14 cellular contexts compared by ENCODE assay signal in the genomic region with DNA sequence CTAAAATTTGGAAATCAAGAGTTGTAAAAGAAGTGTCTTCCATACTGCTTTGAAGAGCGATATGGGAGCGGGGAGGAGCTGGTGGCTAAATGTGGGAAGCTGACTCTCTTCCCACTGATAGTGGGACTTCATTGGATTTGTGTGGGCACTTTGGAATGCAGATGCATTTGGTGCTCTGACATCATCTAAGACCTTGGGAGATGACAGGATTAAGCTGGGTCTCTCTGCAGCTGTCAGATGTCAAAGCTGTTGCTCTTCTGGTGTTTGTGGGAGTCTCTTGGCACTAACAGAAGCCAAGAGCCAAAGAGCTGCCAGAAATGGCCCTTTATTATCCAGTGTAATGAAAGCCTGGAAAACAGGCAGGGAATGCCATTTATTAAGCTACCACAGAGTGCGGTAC. TPM values are rescaled to one million over a fixed set of nuclear protein-coding genes. Genes with fewer than 3 reads are reported as not detected.
DNase-seq lines count a peak whose midpoint lies in the region; ATAC-seq and TF ChIP-seq lines count a peak whose summit lies in the region.
"Had no signal": no experiment of that assay in that cellular context is flagged by ENCODE, and none has a peak within 500 bp of the region (broad histone marks: within the 10 kb centered on the region; RNA-seq: fewer than 3 reads in every experiment).

No MANE protein-coding gene starts in this region.

- CTCF ChIA-PET in activated CD4-positive, alpha-beta T cell treated with anti-CD3 and anti-CD28 coated beads for 36 hours (lab: Charles Lee), result interaction anchor here (0.6 to 5.4 kb wide), 8 partner anchors 13 to 723 kb away, joined by 3 to 33 read pairs (median 4); no protein-coding TSS in a partner anchor

- TF ChIP-seq POLR2A in esophagus squamous epithelium (IDR thresholded peaks at IDR 0.05), result no peak

- H3K36me3 Mint-ChIP-seq in activated CD4-positive, alpha-beta T cell treated with anti-CD3 and anti-CD28 coated beads for 36 hours (ENCODE audit: low read depth), result peaks cover 17% of the 10 kb centered on the region
- H3K36me3 Mint-ChIP-seq in activated naive CD8-positive, alpha-beta T cell treated with anti-CD3 and anti-CD28 coated beads, Interleukin-2, amount 50 U/mL, for 24 hours (ENCODE audit: low read depth), result peaks cover 12% of the 10 kb centered on the region
- H3K36me3 Mint-ChIP-seq in nephron (ENCODE audit: low read depth), result no peaks in the 10 kb centered on the region

- peaks cover 3 to 29% (median 19%) of the 10 kb centered on the region in 3 donors for H3K4me1 ChIP-seq in esophagus squamous epithelium

- peak overlapping the region; percentile 47 for H3K27ac Mint-ChIP-seq in activated CD4-positive, alpha-beta T cell treated with anti-CD3 and anti-CD28 coated beads for 36 hours
- H3K27ac Mint-ChIP-seq in activated naive CD8-positive, alpha-beta T cell treated with anti-CD3 and anti-CD28 coated beads, Interleukin-2, amount 50 U/mL, for 24 hours, result peak overlapping the region; percentile 52
- H3K27ac Mint-ChIP-seq in nephron, result peak overlapping the region; percentile 58 to 87 (median 84)

- no peaks in the 10 kb centered on the region for H3K27me3 ChIP-seq in esophagus squamous epithelium

- H3K4me3 ChIP-seq in esophagus squamous epithelium, result no peak overlapping the region
- H3K4me3 ChIP-seq: PC-9 had no signal

- ATAC-seq in activated CD4-positive, alpha-beta T cell treated with anti-CD3 and anti-CD28 coated beads for 36 hours, result no peak
- ATAC-seq in activated naive CD8-positive, alpha-beta T cell treated with anti-CD3 and anti-CD28 coated beads, Interleukin-2, amount 50 U/mL, for 24 hours, result no peak
- ATAC-seq in GM21447 (IDR thresholded peaks at IDR 0.05; ENCODE audit: unreplicated experiment), result no peak

- H3K4me3 Mint-ChIP-seq in activated CD4-positive, alpha-beta T cell treated with anti-CD3 and anti-CD28 coated beads for 36 hours, result no peak overlapping the region
- no peak overlapping the region for H3K4me3 Mint-ChIP-seq in activated naive CD8-positive, alpha-beta T cell treated with anti-CD3 and anti-CD28 coated beads, Interleukin-2, amount 50 U/mL, for 24 hours
- peak overlapping the region in 2 of 3 experiments; percentile 20 to 32 for H3K4me3 Mint-ChIP-seq in nephron

- POLR2A ChIA-PET in activated CD4-positive, alpha-beta T cell treated with anti-CD3 and anti-CD28 coated beads for 36 hours (lab: Charles Lee), result no interaction called here

- intact Hi-C loops in activated CD4-positive, alpha-beta T cell treated with anti-CD3 and anti-CD28 coated beads for 36 hours (cut with DNase I, micrococcal nuclease), result loop anchor here (10.0 kb wide), 3 partner anchors 386 to 1986 kb away; partner anchors contain the start of gene HSPA8 (in 1 of the 2)
- intact Hi-C loops in esophagus squamous epithelium (cut with DNase I), result no loop called here

- no peak for TF ChIP-seq CTCF in nephron (IDR thresholded peaks at IDR 0.05; ENCODE audit: unreplicated experiment in 3 of 3)
- TF ChIP-seq CTCF in esophagus squamous epithelium (IDR thresholded peaks at IDR 0.05), result no peak

- H3K36me3 ChIP-seq in esophagus squamous epithelium, result no peaks in the 10 kb centered on the region

- H3K27me3 Mint-ChIP-seq in activated CD4-positive, alpha-beta T cell treated with anti-CD3 and anti-CD28 coated beads for 36 hours, result no peaks in the 10 kb centered on the region
- no peaks in the 10 kb centered on the region for H3K27me3 Mint-ChIP-seq in activated naive CD8-positive, alpha-beta T cell treated with anti-CD3 and anti-CD28 coated beads, Interleukin-2, amount 50 U/mL, for 24 hours
- no peaks in the 10 kb centered on the region for H3K27me3 Mint-ChIP-seq in nephron (ENCODE audit: low read depth)

- 69 to 83% methylated on average over 3 of the region's 3 CpGs for WGBS in esophagus squamous epithelium, 2 donors

- no peaks in the 10 kb centered on the region for H3K9me3 Mint-ChIP-seq in activated CD4-positive, alpha-beta T cell treated with anti-CD3 and anti-CD28 coated beads for 36 hours (ENCODE audit: low read depth)
- H3K9me3 Mint-ChIP-seq in activated naive CD8-positive, alpha-beta T cell treated with anti-CD3 and anti-CD28 coated beads, Interleukin-2, amount 50 U/mL, for 24 hours, result no peaks in the 10 kb centered on the region
- no peaks in the 10 kb centered on the region for H3K9me3 Mint-ChIP-seq in nephron

- peaks cover 68% of the 10 kb centered on the region for H3K4me1 Mint-ChIP-seq in activated CD4-positive, alpha-beta T cell treated with anti-CD3 and anti-CD28 coated beads for 36 hours
- peaks cover 75% of the 10 kb centered on the region for H3K4me1 Mint-ChIP-seq in activated naive CD8-positive, alpha-beta T cell treated with anti-CD3 and anti-CD28 coated beads, Interleukin-2, amount 50 U/mL, for 24 hours
- peaks cover 41% of the 10 kb centered on the region for H3K4me1 Mint-ChIP-seq in nephron

- no peak overlapping the region for H3K27ac ChIP-seq in esophagus squamous epithelium
- H3K27ac ChIP-seq: PC-9 had no signal

- DNase-seq in activated CD4-positive, alpha-beta T cell treated with anti-CD3 and anti-CD28 coated beads for 36 hours, result no peak
- DNase-seq in activated CD4-positive, alpha-beta T cell treated with anti-CD3 and anti-CD28 coated beads, Interleukin-2, amount 50 U/mL, for 1 hour, result no peak
- DNase-seq in NCI-H2081 (lab: John Stamatoyannopoulos, UW) (peak; percentile 86 to 97), esophagus squamous epithelium (lab: John Stamatoyannopoulos, UW) (no peak), CD1c-positive myeloid dendritic cell (ENCODE audit: extremely low spot score) (no peak)
- DNase-seq in activated naive CD8-positive, alpha-beta T cell treated with anti-CD3 and anti-CD28 coated beads, Interleukin-2, amount 50 U/mL, for 24 hours, result no peak
- DNase-seq: foreskin melanocyte; Kasumi-1; midbrain; PC-9; posterior cingulate gyrus; stimulated activated CD4-positive, alpha-beta T cell treated with anti-CD3 and anti-CD28 coated beads, Interleukin-2, amount 100 ng/mL, for 24 hours had no signal

- no peaks in the 10 kb centered on the region for H3K9me3 ChIP-seq in esophagus squamous epithelium

RNA-seq across cellular contexts. Expression of gene GRAMD1B, which starts 20.5 kb away (rescaled TPM):
- total RNA-seq in activated CD4-positive, alpha-beta T cell treated with anti-CD3 and anti-CD28 coated beads for 36 hours, result 10 to 100 TPM; 38.6 to 45.7 TPM
- 1 to 10 TPM in 3 of 4 donors, under 1 TPM in 1; 0.61 to 1.7 (median 1.1) TPM for total RNA-seq in esophagus squamous epithelium

Comparison
In these comparisons a context has a peak if more than half of its experiments do, and no peak if none do; other contexts are left out.
1. DNase-seq: peak in NCI-H2081 (2 of 2); none in activated CD4-positive, alpha-beta T cell treated with anti-CD3 and anti-CD28 coated beads for 36 hours (single experiment), activated CD4-positive, alpha-beta T cell treated with anti-CD3 and anti-CD28 coated beads, Interleukin-2, amount 50 U/mL, for 1 hour (single experiment), activated naive CD8-positive, alpha-beta T cell treated with anti-CD3 and anti-CD28 coated beads, Interleukin-2, amount 50 U/mL, for 24 hours (single experiment), esophagus squamous epithelium (single experiment) and CD1c-positive myeloid dendritic cell (single experiment).
2. H3K4me3 Mint-ChIP-seq: peak in nephron (2 of 3); none in activated CD4-positive, alpha-beta T cell treated with anti-CD3 and anti-CD28 coated beads for 36 hours (single experiment) and activated naive CD8-positive, alpha-beta T cell treated with anti-CD3 and anti-CD28 coated beads, Interleukin-2, amount 50 U/mL, for 24 hours (single experiment).
3. RNA of gene GRAMD1B, which starts 20.5 kb away (total RNA-seq): 38.6 to 45.7 TPM in activated CD4-positive, alpha-beta T cell treated with anti-CD3 and anti-CD28 coated beads for 36 hours; 0.61 to 1.7 TPM in esophagus squamous epithelium; every median in the first group is over 10 times any median in the second.
4. Peak in every context shown above with its lines, with median percentiles within 50 percentile points of each other: H3K27ac Mint-ChIP-seq.